10 cellular contexts compared by ENCODE assay signal in genomic region chr14:68284834-68285233, GRCh38.
DNase-seq lines count a peak whose midpoint lies in the region; ATAC-seq and TF ChIP-seq lines count a peak whose summit lies in the region.
"Had no signal": no experiment of that assay in that cellular context is flagged by ENCODE, and none has a peak within 500 bp of the region (broad histone marks: within the 10 kb centered on the region; RNA-seq: fewer than 3 reads in every experiment).

No MANE protein-coding gene starts in this region.

- no peaks in the 10 kb centered on the region for H3K36me3 ChIP-seq in kidney epithelial cell (ENCODE audit: control insufficient read depth, insufficient read depth, low read length)

- POLR2A ChIA-PET in activated CD8-positive, alpha-beta T cell treated with anti-CD3 and anti-CD28 coated beads, Interleukin-2, amount 10 ng/mL, durations not matched to agents 7 days and 5 days (lab: Charles Lee), result interaction anchor here (1.0 to 1.2 kb wide), 2 partner anchors 508 to 530 kb away, joined by 3 to 4 read pairs; partner anchors contain the start of gene ZFP36L1

- intact Hi-C loops in CD14-positive monocyte (cut with micrococcal nuclease) (no loop called here), posterior vena cava (cut with DNase I) (no loop called here)

- no peak for TF ChIP-seq CTCF in H9 (conservative IDR thresholded peaks at IDR 0.05)
- no peak for TF ChIP-seq CTCF in kidney epithelial cell (IDR thresholded peaks at IDR 0.05; ENCODE audit: insufficient read depth, low read length, poor library complexity, severe bottlenecking)
- no peak for TF ChIP-seq CTCF in CD14-positive monocyte (IDR thresholded peaks at IDR 0.05)

- H2BK5ac ChIP-seq in H9 (ENCODE audit: insufficient read length, low read length), result no peak overlapping the region

- no peaks in the 10 kb centered on the region for H4K20me1 ChIP-seq in H9 (ENCODE audit: control insufficient read depth, insufficient read depth, insufficient read length)

- H2BK15ac ChIP-seq in H9 (ENCODE audit: low read depth, low read length), result no peak overlapping the region

- no peak overlapping the region for H3T11ph ChIP-seq in H9 (ENCODE audit: low read length)

- H3K27me3 Mint-ChIP-seq in H9 (ENCODE audit: low read depth), result no peaks in the 10 kb centered on the region; the same call in 1 of the 2 replicates
- H3K27me3 Mint-ChIP-seq in activated CD8-positive, alpha-beta T cell treated with anti-CD3 and anti-CD28 coated beads, Interleukin-2, amount 10 ng/mL, durations not matched to agents 7 days and 5 days (ENCODE audit: low read depth), result no peaks in the 10 kb centered on the region
- H3K27me3 Mint-ChIP-seq in stimulated activated memory B cell treated with anti-CD40 and anti-IgM and Interleukin-4, amounts not matched to agents 10 μg/mL and 1 μg/mL and 100 μg/mL, for 72 hours, result no peaks in the 10 kb centered on the region
- peaks cover 0 to 3% (median 0%) of the 10 kb centered on the region in 3 donors for H3K27me3 Mint-ChIP-seq in CD14-positive monocyte (ENCODE audit: low read depth in 3 of 3)

- DNase-seq in H9 (no peak), kidney epithelial cell (ENCODE audit: low read depth) (peak; percentile 39), CD14-positive monocyte (ENCODE audit: low spot score) (no peak), posterior vena cava (ENCODE audit: low spot score) (no peak)
- no peak for DNase-seq in activated CD8-positive, alpha-beta T cell treated with anti-CD3 and anti-CD28 coated beads, Interleukin-2, amount 10 ng/mL, durations not matched to agents 7 days and 5 days
- no peak for DNase-seq in central memory CD4-positive, alpha-beta T cell
- DNase-seq: NCI-H748 treated with DMSO at 0.1 percent for 48 hours had no signal

- no peak overlapping the region for H3K23ac ChIP-seq in H9 (ENCODE audit: insufficient read length, low read depth, low read length)

- H3K4ac ChIP-seq in H9 (ENCODE audit: low read depth, low read length), result no peak overlapping the region

- H3K14ac ChIP-seq in H9 (ENCODE audit: insufficient read depth, low read length), result no peak overlapping the region

- H3K9me3 ChIP-seq in H9 (ENCODE audit: control insufficient read depth, low read depth, low read length), result no peaks in the 10 kb centered on the region

- H3K27ac Mint-ChIP-seq in H9, result peak overlapping the region in 2 of 3 experiments; percentile 8 to 10; a peak in 2 of 7 replicates
- H3K27ac Mint-ChIP-seq in activated CD8-positive, alpha-beta T cell treated with anti-CD3 and anti-CD28 coated beads, Interleukin-2, amount 10 ng/mL, durations not matched to agents 7 days and 5 days, result peak overlapping the region; percentile 89
- H3K27ac Mint-ChIP-seq in stimulated activated memory B cell treated with anti-CD40 and anti-IgM and Interleukin-4, amounts not matched to agents 10 μg/mL and 1 μg/mL and 100 μg/mL, for 72 hours, result peak overlapping the region; percentile 96
- peak overlapping the region in 3 of 7 donors; percentile 32 to 87 (median 81) for H3K27ac Mint-ChIP-seq in CD14-positive monocyte

- H3K23me2 ChIP-seq in H9 (ENCODE audit: insufficient read length, low read depth, low read length, poor library complexity, severe bottlenecking), result no peaks in the 10 kb centered on the region

- H3K18ac ChIP-seq in H9 (ENCODE audit: insufficient read length, low read depth, low read length), result no peak overlapping the region

- H2BK120ac ChIP-seq in H9 (ENCODE audit: low read depth, low read length, poor library complexity, severe bottlenecking), result no peak overlapping the region

- H3K4me1 Mint-ChIP-seq in H9 (peaks cover 20 to 22% of the 10 kb centered on the region in 2 experiments), CD14-positive monocyte (peaks cover 49% of the 10 kb centered on the region)
- peaks cover 50% of the 10 kb centered on the region for H3K4me1 Mint-ChIP-seq in activated CD8-positive, alpha-beta T cell treated with anti-CD3 and anti-CD28 coated beads, Interleukin-2, amount 10 ng/mL, durations not matched to agents 7 days and 5 days (ENCODE audit: low read depth)
- H3K4me1 Mint-ChIP-seq in stimulated activated memory B cell treated with anti-CD40 and anti-IgM and Interleukin-4, amounts not matched to agents 10 μg/mL and 1 μg/mL and 100 μg/mL, for 72 hours, result peaks cover 81% of the 10 kb centered on the region

- no peak overlapping the region for H2AFZ ChIP-seq in H9 (ENCODE audit: low read length)

- no peak overlapping the region for H3K4me3 ChIP-seq in kidney epithelial cell (ENCODE audit: low read depth, low read length)

- H3K9me3 Mint-ChIP-seq in H9, result no peaks in the 10 kb centered on the region
- no peaks in the 10 kb centered on the region for H3K9me3 Mint-ChIP-seq in activated CD8-positive, alpha-beta T cell treated with anti-CD3 and anti-CD28 coated beads, Interleukin-2, amount 10 ng/mL, durations not matched to agents 7 days and 5 days (ENCODE audit: insufficient read depth)
- no peaks in the 10 kb centered on the region for H3K9me3 Mint-ChIP-seq in stimulated activated memory B cell treated with anti-CD40 and anti-IgM and Interleukin-4, amounts not matched to agents 10 μg/mL and 1 μg/mL and 100 μg/mL, for 72 hours
- peaks cover 0 to 5% (median 0%) of the 10 kb centered on the region in 7 donors for H3K9me3 Mint-ChIP-seq in CD14-positive monocyte

- no peak overlapping the region for H3K56ac ChIP-seq in H9 (ENCODE audit: insufficient read length, low read depth, low read length)

- H3K4me2 ChIP-seq in H9 (ENCODE audit: insufficient read depth, insufficient read length, low read length), result no peak overlapping the region
- H3K4me2 ChIP-seq: KMS-11 had no signal

- H3K36me3 Mint-ChIP-seq in H9 (ENCODE audit: insufficient read depth in 1 of 3, low read depth in 3 of 3) (no peaks in the 10 kb centered on the region), CD14-positive monocyte (peaks cover 6 to 7% of the 10 kb centered on the region in 2 donors)
- H3K36me3 Mint-ChIP-seq in activated CD8-positive, alpha-beta T cell treated with anti-CD3 and anti-CD28 coated beads, Interleukin-2, amount 10 ng/mL, durations not matched to agents 7 days and 5 days (ENCODE audit: low read depth), result peaks cover 13% of the 10 kb centered on the region
- no peaks in the 10 kb centered on the region for H3K36me3 Mint-ChIP-seq in stimulated activated memory B cell treated with anti-CD40 and anti-IgM and Interleukin-4, amounts not matched to agents 10 μg/mL and 1 μg/mL and 100 μg/mL, for 72 hours

- no peak overlapping the region for H4K5ac ChIP-seq in H9 (ENCODE audit: insufficient read length, low read depth, low read length)

- H3K9ac ChIP-seq in H9 (ENCODE audit: extremely low read depth, insufficient read length, low read length), result no peak overlapping the region
- H3K9ac ChIP-seq: KMS-11 had no signal

- no peaks in the 10 kb centered on the region for H3K79me2 ChIP-seq in H9 (ENCODE audit: insufficient read depth, low read length)

- no peaks in the 10 kb centered on the region for H3K79me1 ChIP-seq in H9 (ENCODE audit: insufficient read depth, low read depth, low read length, poor library complexity, severe bottlenecking)

- H2AK5ac ChIP-seq in H9 (ENCODE audit: insufficient read length, low read length), result no peak overlapping the region

- H3K4me1 ChIP-seq in H9 (ENCODE audit: insufficient read depth, low read length), result no peaks in the 10 kb centered on the region

- H3K4me3 Mint-ChIP-seq in H9 (no peak overlapping the region), CD14-positive monocyte (no peak overlapping the region)
- peak overlapping the region; percentile 44 for H3K4me3 Mint-ChIP-seq in activated CD8-positive, alpha-beta T cell treated with anti-CD3 and anti-CD28 coated beads, Interleukin-2, amount 10 ng/mL, durations not matched to agents 7 days and 5 days
- H3K4me3 Mint-ChIP-seq in stimulated activated memory B cell treated with anti-CD40 and anti-IgM and Interleukin-4, amounts not matched to agents 10 μg/mL and 1 μg/mL and 100 μg/mL, for 72 hours, result peak overlapping the region; percentile 22

- no peak overlapping the region for H2BK20ac ChIP-seq in H9 (ENCODE audit: low read depth, low read length, poor library complexity, severe bottlenecking)

- no peak overlapping the region for H2BK12ac ChIP-seq in H9 (ENCODE audit: insufficient read length, low read depth, low read length)

- H3K27ac ChIP-seq in H9 (ENCODE audit: insufficient read length, low read depth, low read length), result no peak overlapping the region
- H3K27ac ChIP-seq: KMS-11 had no signal

- ATAC-seq in activated CD8-positive, alpha-beta T cell treated with anti-CD3 and anti-CD28 coated beads, Interleukin-2, amount 10 ng/mL, durations not matched to agents 7 days and 5 days, result no peak
- ATAC-seq in stimulated activated memory B cell treated with anti-CD40 and anti-IgM and Interleukin-4, amounts not matched to agents 10 μg/mL and 1 μg/mL and 100 μg/mL, for 72 hours, result no peak
- no peak for ATAC-seq in GM19452 (IDR thresholded peaks at IDR 0.05; ENCODE audit: unreplicated experiment)

- no CpG with 5 or more reads among the region's 6 CpGs for WGBS in H9 (ENCODE audit: extremely low coverage, insufficient read length, low lambda C conversion rate)

- H4K91ac ChIP-seq in H9 (ENCODE audit: insufficient read length, low read depth, low read length), result no peak overlapping the region

- H4K8ac ChIP-seq in H9 (replicated peaks; ENCODE audit: insufficient read length, low read depth, low read length), result no peak overlapping the region

- CTCF ChIA-PET in activated CD8-positive, alpha-beta T cell treated with anti-CD3 and anti-CD28 coated beads, Interleukin-2, amount 10 ng/mL, durations not matched to agents 7 days and 5 days (lab: Charles Lee), result interaction anchor here (1.0 to 4.8 kb wide), 4 partner anchors 9 to 532 kb away, joined by 3 to 36 read pairs (median 18); no protein-coding TSS in a partner anchor

- H3K27me3 ChIP-seq in H9 (ENCODE audit: insufficient read depth, low read length) (no peaks in the 10 kb centered on the region), kidney epithelial cell (ENCODE audit: control insufficient read depth, insufficient read depth, low read length) (no peaks in the 10 kb centered on the region)

Comparison
In these comparisons a context has a peak if more than half of its experiments do, and no peak if none do; other contexts are left out.
1. H3K4me3 Mint-ChIP-seq: peak in activated CD8-positive, alpha-beta T cell treated with anti-CD3 and anti-CD28 coated beads, Interleukin-2, amount 10 ng/mL, durations not matched to agents 7 days and 5 days (single experiment) and stimulated activated memory B cell treated with anti-CD40 and anti-IgM and Interleukin-4, amounts not matched to agents 10 μg/mL and 1 μg/mL and 100 μg/mL, for 72 hours (single experiment); none in H9 (0 of 2) and CD14-positive monocyte (0 of 2).